Comparison of ENCODE assay signal across 22 cellular contexts in the genomic region with DNA sequence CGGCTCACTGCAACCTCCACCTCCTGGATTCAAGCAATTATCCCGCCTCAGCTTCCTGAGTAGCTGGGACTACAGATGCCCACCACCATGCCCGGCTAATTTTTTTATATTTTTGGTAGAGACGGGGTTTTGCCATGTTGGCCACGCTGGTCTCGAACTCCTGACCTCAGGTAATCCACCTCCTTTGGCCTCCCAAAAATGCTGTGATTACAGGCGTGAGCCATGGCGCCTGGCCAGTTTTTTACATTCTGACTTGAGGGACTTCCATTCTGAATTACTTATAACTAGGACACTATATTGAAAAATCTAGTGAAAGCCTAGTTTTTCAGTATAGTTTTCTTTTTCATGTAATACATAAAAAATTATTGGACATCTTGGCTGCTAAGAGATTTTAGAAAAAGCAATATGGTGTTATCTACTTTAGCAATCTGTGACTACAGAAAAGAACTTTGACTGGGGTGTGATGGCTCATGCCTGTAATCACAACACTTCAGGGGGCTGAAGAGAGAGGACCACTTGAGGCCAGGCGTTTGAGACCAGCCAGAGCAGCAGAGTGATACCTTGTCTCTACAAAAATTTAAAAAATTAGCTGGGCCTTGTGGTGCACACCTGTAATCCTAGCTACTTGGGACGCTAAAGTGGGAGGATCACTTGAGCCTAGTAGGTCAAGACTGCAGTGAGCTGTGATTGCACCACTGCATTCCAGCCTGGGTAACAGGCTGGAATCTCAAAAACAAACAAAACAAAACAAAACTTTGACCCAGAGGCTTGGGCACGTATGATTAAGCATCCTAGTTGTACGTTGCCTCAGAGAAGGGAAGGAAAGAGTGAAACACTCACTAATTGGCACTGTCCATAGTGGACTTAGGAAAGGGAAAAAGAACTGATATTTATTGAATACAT. TPM values are rescaled to one million over a fixed set of nuclear protein-coding genes. Genes with fewer than 3 reads are reported as not detected.
A peak's percentile ranks its signal among the peaks of the same experiment; 100 is the strongest.
DNase-seq lines count a peak whose midpoint lies in the region; ATAC-seq and TF ChIP-seq lines count a peak whose summit lies in the region.
"Had no signal": no experiment of that assay in that cellular context is flagged by ENCODE, and none has a peak within 500 bp of the region (broad histone marks: within the 10 kb centered on the region; RNA-seq: fewer than 3 reads in every experiment).

No MANE protein-coding gene starts in this region.

- peaks cover 7% of the 10 kb centered on the region for H3K79me2 ChIP-seq in hepatocyte

- H3K9me2 ChIP-seq in hepatocyte (replicated peaks; ENCODE audit: insufficient read depth), result no peaks in the 10 kb centered on the region

- H3K4me3 ChIP-seq in brain microvascular endothelial cell (ENCODE audit: low read depth, low read length) (no peak overlapping the region), hepatocyte (no peak overlapping the region)
- H3K4me3 ChIP-seq: esophagus squamous epithelium, pancreas, tibial artery had no signal

- ATAC-seq in stimulated activated effector memory CD8-positive, alpha-beta T cell treated with anti-CD3 and anti-CD28 coated beads, Interleukin-12 subunit alpha, Interleukin-12 subunit beta, amount 100 ng/mL, for 72 hours, result no peak
- ATAC-seq in HG03521 (IDR thresholded peaks at IDR 0.05; ENCODE audit: unreplicated experiment), result no peak

- H3K4me3 Mint-ChIP-seq in stimulated activated effector memory CD8-positive, alpha-beta T cell treated with anti-CD3 and anti-CD28 coated beads, Interleukin-12 subunit alpha, Interleukin-12 subunit beta, amount 100 ng/mL, for 72 hours, result no peak overlapping the region
- H3K4me3 Mint-ChIP-seq in T-helper 2 cell treated with Interferon-gamma antibody and Interleukin-4, amounts not matched to agents 5 μg/mL and 100 μg/mL, for 36 hours, result no peak overlapping the region
- H3K4me3 Mint-ChIP-seq: dendritic cell treated with granulocyte-macrophage colony-stimulating factor and Interleukin-4, amounts not matched to agents 40 ng/mL and 50 ng/mL, for 4 days had no signal

- peaks cover 82% of the 10 kb centered on the region for H3K36me3 Mint-ChIP-seq in stimulated activated effector memory CD8-positive, alpha-beta T cell treated with anti-CD3 and anti-CD28 coated beads, Interleukin-12 subunit alpha, Interleukin-12 subunit beta, amount 100 ng/mL, for 72 hours
- peaks cover 37% of the 10 kb centered on the region for H3K36me3 Mint-ChIP-seq in T-helper 2 cell treated with Interferon-gamma antibody and Interleukin-4, amounts not matched to agents 5 μg/mL and 100 μg/mL, for 36 hours (ENCODE audit: low read depth)

- H3K4me1 ChIP-seq in hepatocyte (ENCODE audit: insufficient read depth), result no peaks in the 10 kb centered on the region
- H3K4me1 ChIP-seq: esophagus squamous epithelium, pancreas had no signal

- in situ Hi-C loops in brain microvascular endothelial cell (cut with HindIII; ENCODE audit: low pct_ligation_motif_present, low sequenced_read_pairs), result no loop called here

- TF ChIP-seq CTCF in brain microvascular endothelial cell (IDR thresholded peaks at IDR 0.05; ENCODE audit: low read depth, low read length, missing control alignments) (no peak), hepatocyte (IDR thresholded peaks at IDR 0.05; ENCODE audit: poor library complexity) (no peak)

- H2AFZ ChIP-seq in hepatocyte, result no peak overlapping the region

- H3K36me3 ChIP-seq in brain microvascular endothelial cell (replicated peaks), result no peaks in the 10 kb centered on the region
- H3K36me3 ChIP-seq in hepatocyte (replicated peaks; ENCODE audit: insufficient read depth, low read depth), result no peaks in the 10 kb centered on the region

- H4K20me1 ChIP-seq in hepatocyte (ENCODE audit: insufficient read depth, poor library complexity, severe bottlenecking), result no peaks in the 10 kb centered on the region

- H3K9me3 Mint-ChIP-seq in stimulated activated effector memory CD8-positive, alpha-beta T cell treated with anti-CD3 and anti-CD28 coated beads, Interleukin-12 subunit alpha, Interleukin-12 subunit beta, amount 100 ng/mL, for 72 hours, result no peaks in the 10 kb centered on the region
- no peaks in the 10 kb centered on the region for H3K9me3 Mint-ChIP-seq in T-helper 2 cell treated with Interferon-gamma antibody and Interleukin-4, amounts not matched to agents 5 μg/mL and 100 μg/mL, for 36 hours

- peaks cover 4% of the 10 kb centered on the region for H3K4me1 Mint-ChIP-seq in stimulated activated effector memory CD8-positive, alpha-beta T cell treated with anti-CD3 and anti-CD28 coated beads, Interleukin-12 subunit alpha, Interleukin-12 subunit beta, amount 100 ng/mL, for 72 hours
- peaks cover 2% of the 10 kb centered on the region for H3K4me1 Mint-ChIP-seq in T-helper 2 cell treated with Interferon-gamma antibody and Interleukin-4, amounts not matched to agents 5 μg/mL and 100 μg/mL, for 36 hours (ENCODE audit: low read depth)

- no peaks in the 10 kb centered on the region for H3K27me3 Mint-ChIP-seq in T-helper 2 cell treated with Interferon-gamma antibody and Interleukin-4, amounts not matched to agents 5 μg/mL and 100 μg/mL, for 36 hours (ENCODE audit: low read depth)
- H3K27me3 Mint-ChIP-seq: dendritic cell treated with granulocyte-macrophage colony-stimulating factor and Interleukin-4, amounts not matched to agents 40 ng/mL and 50 ng/mL, for 4 days had no signal

- H3K27me3 ChIP-seq in brain microvascular endothelial cell (replicated peaks) (no peaks in the 10 kb centered on the region), hepatocyte (no peaks in the 10 kb centered on the region)
- H3K27me3 ChIP-seq: esophagus squamous epithelium, pancreas, tibial artery had no signal

- H3K27ac ChIP-seq in brain microvascular endothelial cell (no peak overlapping the region), hepatocyte (peak overlapping the region; percentile 49)
- H3K27ac ChIP-seq: esophagus squamous epithelium, HL-60, pancreas had no signal

- peak overlapping the region; percentile 23 for H3K27ac Mint-ChIP-seq in stimulated activated effector memory CD8-positive, alpha-beta T cell treated with anti-CD3 and anti-CD28 coated beads, Interleukin-12 subunit alpha, Interleukin-12 subunit beta, amount 100 ng/mL, for 72 hours
- no peak overlapping the region for H3K27ac Mint-ChIP-seq in T-helper 2 cell treated with Interferon-gamma antibody and Interleukin-4, amounts not matched to agents 5 μg/mL and 100 μg/mL, for 36 hours
- H3K27ac Mint-ChIP-seq: dendritic cell treated with granulocyte-macrophage colony-stimulating factor and Interleukin-4, amounts not matched to agents 40 ng/mL and 50 ng/mL, for 4 days had no signal

- WGBS in hepatocyte (ENCODE audit: low lambda C conversion rate, missing lambda C conversion rate), result 88% methylated on average over 12 of the region's 12 CpGs

- H3K9me3 ChIP-seq in hepatocyte (ENCODE audit: low read depth), result no peaks in the 10 kb centered on the region
- H3K9me3 ChIP-seq: esophagus squamous epithelium, pancreas, tibial artery had no signal

- no peak overlapping the region for H3K4me2 ChIP-seq in hepatocyte

- DNase-seq in HS-5 (ENCODE audit: low read depth) (peak; percentile 3), brain microvascular endothelial cell (peak; percentile 18), hepatocyte (ENCODE audit: low spot score) (peak; percentile 29), hepatic stellate cell (ENCODE audit: low spot score) (no peak)
- no peak for DNase-seq in stimulated activated effector memory CD8-positive, alpha-beta T cell treated with anti-CD3 and anti-CD28 coated beads, Interleukin-12 subunit alpha, Interleukin-12 subunit beta, amount 100 ng/mL, for 72 hours (ENCODE audit: low spot score in 2 of 2)
- no peak for DNase-seq in T-helper 2 cell treated with Interferon-gamma antibody and Interleukin-4, amounts not matched to agents 5 μg/mL and 100 μg/mL, for 36 hours (ENCODE audit: low spot score)
- DNase-seq in stimulated activated CD4-positive, alpha-beta T cell treated with anti-CD3 and anti-CD28 coated beads, Interleukin-12 subunit alpha, Interleukin-12 subunit beta, amount 100 ng/mL, for 4 hours, result no peak
- DNase-seq: activated CD4-positive, CD25-positive, alpha-beta regulatory T cell treated with anti-CD3 and anti-CD28 coated beads, Interleukin-2, amount 50 U/mL, for 72 hours; activated effector memory CD4-positive, alpha-beta T cell treated with anti-CD3 and anti-CD28 coated beads, Interleukin-2, amount 50 U/mL, for 16 hours; aorta; DMS153; esophagus squamous epithelium; Karpas-422; NCI-H146; NCI-H345; SHP77; small intestine had no signal

RNA-seq across cellular contexts. Expression of gene GOSR1, which starts 26.8 kb away (rescaled TPM):
- total RNA-seq in hepatocyte, result 28.7 and 29.7 TPM in 2 replicates
- 52.1 and 54.1 TPM in 2 replicates for polyA plus RNA-seq in hepatocyte

Comparison
In these comparisons a context has a peak if more than half of its experiments do, and no peak if none do; other contexts are left out.
1. DNase-seq: peak in HS-5 (single experiment), brain microvascular endothelial cell (single experiment) and hepatocyte (single experiment); none in stimulated activated effector memory CD8-positive, alpha-beta T cell treated with anti-CD3 and anti-CD28 coated beads, Interleukin-12 subunit alpha, Interleukin-12 subunit beta, amount 100 ng/mL, for 72 hours (0 of 2), T-helper 2 cell treated with Interferon-gamma antibody and Interleukin-4, amounts not matched to agents 5 μg/mL and 100 μg/mL, for 36 hours (single experiment), stimulated activated CD4-positive, alpha-beta T cell treated with anti-CD3 and anti-CD28 coated beads, Interleukin-12 subunit alpha, Interleukin-12 subunit beta, amount 100 ng/mL, for 4 hours (single experiment) and hepatic stellate cell (single experiment).